In genomic region chr2:133293544-133294270, GRCh38 we compare ENCODE assay signal across 21 cellular contexts.
DNase-seq lines count a peak whose midpoint lies in the region; TF ChIP-seq lines count a peak whose summit lies in the region.
"Had no signal": no experiment of that assay in that cellular context is flagged by ENCODE, and none has a peak within 500 bp of the region (broad histone marks: within the 10 kb centered on the region; RNA-seq: fewer than 3 reads in every experiment).

No MANE protein-coding gene starts in this region.

- H3K14ac ChIP-seq in mesenchymal stem cell (ENCODE audit: low read length in 2 of 2): no peak overlapping the region

- H3K36me3 Mint-ChIP-seq in chondrocyte (ENCODE audit: low read depth): peaks cover 2% of the 10 kb centered on the region
- peaks cover 2% of the 10 kb centered on the region for H3K36me3 Mint-ChIP-seq in neural progenitor cell
- H3K36me3 Mint-ChIP-seq: memory B cell had no signal

- H3K27ac Mint-ChIP-seq in chondrocyte (ENCODE audit: unreplicated experiment): no peak overlapping the region
- H3K27ac Mint-ChIP-seq in neural progenitor cell: no peak overlapping the region
- H3K27ac Mint-ChIP-seq: B cell, memory B cell had no signal

- H2BK120ac ChIP-seq in mesenchymal stem cell (ENCODE audit: low read depth, low read length): no peak overlapping the region

- no peak overlapping the region for H2BK5ac ChIP-seq in mesenchymal stem cell (ENCODE audit: low read depth, low read length, poor library complexity, severe bottlenecking)

- no peak for TF ChIP-seq CTCF in AG10803 (conservative IDR thresholded peaks at IDR 0.05; ENCODE audit: low read length)
- TF ChIP-seq CTCF in chondrocyte (IDR thresholded peaks at IDR 0.05): no peak
- TF ChIP-seq CTCF in neural progenitor cell (IDR thresholded peaks at IDR 0.05): no peak

- H3K18ac ChIP-seq in mesenchymal stem cell (ENCODE audit: low read depth in 1 of 2, low read length in 2 of 2): no peak overlapping the region

- no peaks in the 10 kb centered on the region for H3K79me2 ChIP-seq in neural progenitor cell (ENCODE audit: low read depth)

- DNase-seq in AG10803 (ENCODE audit: low read depth) (peak; percentile 31), HCEC 1CT (peak; percentile 89), cerebellar cortex (ENCODE audit: low spot score) (peak; percentile 2), mesenchymal stem cell (peak; percentile 68), iPS-NIHi11 (ENCODE audit: low spot score) (no peak), chondrocyte (ENCODE audit: low spot score) (no peak), neural progenitor cell (ENCODE audit: low spot score) (no peak), DMS53 treated with DMSO at 0.1 percent for 48 hours (lab: John Stamatoyannopoulos, UW; ENCODE audit: unreplicated experiment) (no peak)
- DNase-seq: activated effector memory CD4-positive, alpha-beta T cell treated with anti-CD3 and anti-CD28 coated beads, Interleukin-2, amount 50 U/mL, for 16 hours; DND-41; effector CD8-positive, alpha-beta T cell; NCI-H1105 treated with DMSO at 0.1 percent for 48 hours; NCI-H526; stimulated activated naive CD4-positive, alpha-beta T cell; upper lobe of left lung; WERI-Rb-1 had no signal

- no peaks in the 10 kb centered on the region for H3K4me1 ChIP-seq in mesenchymal stem cell (ENCODE audit: control insufficient read depth, insufficient read depth, low read depth, low read length)
- H3K4me1 ChIP-seq in neural progenitor cell: no peaks in the 10 kb centered on the region
- H3K4me1 ChIP-seq: gastroesophageal sphincter, upper lobe of left lung had no signal

- no peak overlapping the region for H4K91ac ChIP-seq in mesenchymal stem cell (ENCODE audit: low read length)

- H4K8ac ChIP-seq in mesenchymal stem cell (ENCODE audit: low read length): no peak overlapping the region

- H3K36me3 ChIP-seq in mesenchymal stem cell (ENCODE audit: control insufficient read depth in 1 of 2, insufficient read depth in 2 of 2, low read depth in 1 of 2, low read length in 2 of 2) (no peaks in the 10 kb centered on the region), neural progenitor cell (no peaks in the 10 kb centered on the region)
- H3K36me3 ChIP-seq: gastroesophageal sphincter, HAP-1, upper lobe of left lung, WERI-Rb-1 had no signal

- no peaks in the 10 kb centered on the region for H3K9me3 Mint-ChIP-seq in chondrocyte (ENCODE audit: low read depth)
- H3K9me3 Mint-ChIP-seq in neural progenitor cell: no peaks in the 10 kb centered on the region
- H3K9me3 Mint-ChIP-seq: memory B cell had no signal

- H2AFZ ChIP-seq in mesenchymal stem cell (ENCODE audit: low read depth, low read length) (no peak overlapping the region), neural progenitor cell (replicated peaks) (no peak overlapping the region)

- no peak overlapping the region for H2BK12ac ChIP-seq in mesenchymal stem cell (ENCODE audit: low read length in 2 of 2)

- H3F3A ChIP-seq in neural progenitor cell (ENCODE audit: low read depth): no peaks in the 10 kb centered on the region

- H3K4me3 ChIP-seq in AG10803 (ENCODE audit: low read length) (no peak overlapping the region), mesenchymal stem cell (ENCODE audit: insufficient read depth in 1 of 2, low read depth in 1 of 2, low read length in 2 of 2) (no peak overlapping the region), neural progenitor cell (no peak overlapping the region)
- H3K4me3 ChIP-seq: gastroesophageal sphincter, HAP-1, smooth muscle cell, upper lobe of left lung had no signal

- H3K9ac ChIP-seq in mesenchymal stem cell (ENCODE audit: low read length): no peak overlapping the region
- H3K9ac ChIP-seq in neural progenitor cell: no peak overlapping the region

- H3K4me2 ChIP-seq in mesenchymal stem cell (ENCODE audit: low read length, poor library complexity, severe bottlenecking) (no peak overlapping the region), neural progenitor cell (no peak overlapping the region)
- H3K4me2 ChIP-seq: smooth muscle cell had no signal

- no peak overlapping the region for H3K4me3 Mint-ChIP-seq in chondrocyte (ENCODE audit: unreplicated experiment)
- H3K4me3 Mint-ChIP-seq in neural progenitor cell: no peak overlapping the region
- H3K4me3 Mint-ChIP-seq: B cell, memory B cell had no signal

- H3K27me3 ChIP-seq in mesenchymal stem cell (ENCODE audit: control insufficient read depth in 1 of 2, insufficient read depth in 1 of 2, low read length in 2 of 2): no peaks in the 10 kb centered on the region
- H3K27me3 ChIP-seq in neural progenitor cell: no peaks in the 10 kb centered on the region
- H3K27me3 ChIP-seq: gastroesophageal sphincter, upper lobe of left lung had no signal

- H3K4ac ChIP-seq in mesenchymal stem cell (ENCODE audit: low read depth in 1 of 2, low read length in 2 of 2): no peak overlapping the region

- H3K4me1 Mint-ChIP-seq in chondrocyte (ENCODE audit: low read depth) (peaks cover 5% of the 10 kb centered on the region), neural progenitor cell (peaks cover 13% of the 10 kb centered on the region)
- H3K4me1 Mint-ChIP-seq: B cell, memory B cell had no signal

- WGBS in mesenchymal stem cell: 56% methylated on average over 5 of the region's 5 CpGs

- H3K27ac ChIP-seq in mesenchymal stem cell (ENCODE audit: low read length, poor library complexity, severe bottlenecking): no peak overlapping the region
- no peak overlapping the region for H3K27ac ChIP-seq in neural progenitor cell
- H3K27ac ChIP-seq: gastroesophageal sphincter, upper lobe of left lung, WERI-Rb-1 had no signal

- no peak overlapping the region for H3K23ac ChIP-seq in mesenchymal stem cell (ENCODE audit: low read length in 2 of 2)

- H3K27me3 Mint-ChIP-seq in chondrocyte (ENCODE audit: low read depth): no peaks in the 10 kb centered on the region
- H3K27me3 Mint-ChIP-seq in neural progenitor cell (ENCODE audit: insufficient read depth, low read depth): no peaks in the 10 kb centered on the region
- H3K27me3 Mint-ChIP-seq: B cell had no signal

- H4K20me1 ChIP-seq in neural progenitor cell (ENCODE audit: low read depth): no peaks in the 10 kb centered on the region

- H2BK15ac ChIP-seq in mesenchymal stem cell (ENCODE audit: low read depth, poor library complexity, severe bottlenecking): no peak overlapping the region

- no peaks in the 10 kb centered on the region for H3K79me1 ChIP-seq in mesenchymal stem cell (replicated peaks; ENCODE audit: low read length, poor library complexity, severe bottlenecking)

- no peak overlapping the region for H2AK5ac ChIP-seq in mesenchymal stem cell (ENCODE audit: low read length, severe bottlenecking)

- H3K9me3 ChIP-seq in mesenchymal stem cell (ENCODE audit: control insufficient read depth, low read length) (no peaks in the 10 kb centered on the region), neural progenitor cell (ENCODE audit: low read depth) (no peaks in the 10 kb centered on the region)
- H3K9me3 ChIP-seq: gastroesophageal sphincter, HAP-1, upper lobe of left lung had no signal

Comparison
In these comparisons a context has a peak if more than half of its experiments do, and no peak if none do; other contexts are left out.
1. DNase-seq: peak in AG10803 (single experiment), HCEC 1CT (single experiment), cerebellar cortex (single experiment) and mesenchymal stem cell (single experiment); none in iPS-NIHi11 (single experiment), chondrocyte (single experiment), neural progenitor cell (single experiment) and DMS53 treated with DMSO at 0.1 percent for 48 hours (single experiment).